28 cellular contexts compared by ENCODE assay signal in genomic region chr10:76905251-76905650, GRCh38.
"Had no signal": no experiment of that assay in that cellular context is flagged by ENCODE, and none has a peak within 500 bp of the region (broad histone marks: within the 10 kb centered on the region; RNA-seq: fewer than 3 reads in every experiment).

No MANE protein-coding gene starts in this region.

- H3K36me3 ChIP-seq: breast epithelium, cardiac muscle cell had no signal

- H3K27me3 ChIP-seq: ascending aorta, breast epithelium, cardiac muscle cell, dorsolateral prefrontal cortex, esophagus squamous epithelium had no signal

- H3K27ac ChIP-seq: ascending aorta, breast epithelium, cardiac muscle cell, coronary artery, dorsolateral prefrontal cortex, esophagus squamous epithelium had no signal

- ATAC-seq: activated CD4-positive, alpha-beta T cell treated with anti-CD3 and anti-CD28 coated beads for 36 hours; activated CD8-positive, alpha-beta memory T cell treated with anti-CD3 and anti-CD28 coated beads, Interleukin-2, amount 10 ng/mL, durations not matched to agents 7 days and 5 days; activated CD8-positive, alpha-beta T cell treated with anti-CD3 and anti-CD28 coated beads, Interleukin-2, amount 10 ng/mL, durations not matched to agents 7 days and 5 days; activated naive CD4-positive, alpha-beta T cell treated with anti-CD3 and anti-CD28 coated beads, Interleukin-2, amount 50 U/mL, for 72 hours; effector memory CD8-positive, alpha-beta T cell; T-helper 17 cell had no signal

- DNase-seq: activated CD4-positive, alpha-beta memory T cell treated with anti-CD3 and anti-CD28 coated beads for 36 hours; activated CD4-positive, alpha-beta T cell treated with anti-CD3 and anti-CD28 coated beads for 36 hours; activated CD4-positive, alpha-beta T cell treated with anti-CD3 and anti-CD28 coated beads, Interleukin-2, amount 10 ng/mL, durations not matched to agents 24 days and 14 days; activated CD4-positive, CD25-positive, alpha-beta regulatory T cell; activated CD4-positive, CD25-positive, alpha-beta regulatory T cell treated with anti-CD3 and anti-CD28 coated beads, Interleukin-2, amount 50 U/mL, for 72 hours; activated CD8-positive, alpha-beta memory T cell treated with anti-CD3 and anti-CD28 coated beads, Interleukin-2, amount 10 ng/mL, durations not matched to agents 7 days and 5 days; activated CD8-positive, alpha-beta memory T cell treated with anti-CD3 and anti-CD28 coated beads, Interleukin-2, amount 50 U/mL, for 4 hours; activated CD8-positive, alpha-beta T cell treated with anti-CD3 and anti-CD28 coated beads, Interleukin-2, amount 10 ng/mL, durations not matched to agents 7 days and 5 days; activated effector memory CD4-positive, alpha-beta T cell treated with anti-CD3 and anti-CD28 coated beads, Interleukin-2, amount 50 U/mL, for 16 hours; activated naive CD4-positive, alpha-beta T cell; activated naive CD4-positive, alpha-beta T cell treated with anti-CD3 and anti-CD28 coated beads, Interleukin-2, amount 10 ng/mL, durations not matched to agents 7 days and 5 days; activated naive CD8-positive, alpha-beta T cell treated with anti-CD3 and anti-CD28 coated beads, Interleukin-2, amount 10 ng/mL, durations not matched to agents 7 days and 5 days; activated T-cell treated with anti-CD3 and anti-CD28 coated beads, Interleukin-2, amount 50 U/mL, for 1 hour; activated T-cell treated with anti-CD3 and anti-CD28 coated beads, Interleukin-2, amount 50 U/mL, for 48 hours; dorsolateral prefrontal cortex; effector memory CD8-positive, alpha-beta T cell; erythroblast; esophagus squamous epithelium; foreskin fibroblast; head of caudate nucleus; T-helper 1 cell; T-helper 17 cell; T1000 had no signal

- H3K9me3 ChIP-seq: ascending aorta, breast epithelium, esophagus squamous epithelium had no signal

- H3K4me3 ChIP-seq: ascending aorta, breast epithelium, cardiac muscle cell, coronary artery, dorsolateral prefrontal cortex, esophagus squamous epithelium had no signal

- H3K4me1 ChIP-seq: ascending aorta, breast epithelium, esophagus squamous epithelium had no signal
